In genomic region chr7:34438436-34438835, GRCh38 we compare ENCODE assay signal across 18 cellular contexts.
DNase-seq lines count a peak whose midpoint lies in the region; ATAC-seq and TF ChIP-seq lines count a peak whose summit lies in the region.
"Had no signal": no experiment of that assay in that cellular context is flagged by ENCODE, and none has a peak within 500 bp of the region (broad histone marks: within the 10 kb centered on the region; RNA-seq: fewer than 3 reads in every experiment).

No MANE protein-coding gene starts in this region.

- H3K4me3 ChIP-seq in breast epithelium, result no peak overlapping the region

- TF ChIP-seq POLR2A in breast epithelium (IDR thresholded peaks at IDR 0.05), result no peak

- no peaks in the 10 kb centered on the region for H3K27me3 ChIP-seq in breast epithelium

- no peak overlapping the region for H3K4me3 Mint-ChIP-seq in MCF 10A (ENCODE audit: unreplicated experiment)
- H3K4me3 Mint-ChIP-seq: CD4-positive, alpha-beta T cell; H9; T-helper 1 cell treated with Interleukin-12 subunit alpha and Interleukin-12 subunit beta and Interleukin-4 antibody, amounts not matched to agents 30 μg/mL and 1 μg/mL, for 36 hours had no signal

- no peak for DNase-seq in MCF 10A (ENCODE audit: unreplicated experiment)
- no peak for DNase-seq in breast epithelium (ENCODE audit: low spot score in 2 of 2)
- DNase-seq in KG1 (lab: John Stamatoyannopoulos, UW), result peak; percentile 1
- peak; percentile 11 for DNase-seq in OCI-M1 (lab: John Stamatoyannopoulos, UW)
- DNase-seq in NCI-H2171 (lab: John Stamatoyannopoulos, UW), result no peak
- no peak for DNase-seq in NCI-H146 (lab: John Stamatoyannopoulos, UW)
- DNase-seq: Caco-2; CD4-positive, alpha-beta T cell; DMS153; H9; NCI-H1417 treated with DMSO at 0.1 percent for 48 hours; NCI-H2029; NCI-H2171 treated with DMSO at 0.1 percent for 48 hours; NCI-H446; NCI-H69 had no signal

- H3K9me3 Mint-ChIP-seq in MCF 10A (ENCODE audit: unreplicated experiment), result peaks cover 7% of the 10 kb centered on the region

- H3K4me1 ChIP-seq in breast epithelium, result no peaks in the 10 kb centered on the region
- H3K4me1 ChIP-seq: Caco-2 had no signal

- TF ChIP-seq CTCF in MCF 10A (IDR thresholded peaks at IDR 0.05; ENCODE audit: unreplicated experiment) (no peak), breast epithelium (IDR thresholded peaks at IDR 0.05) (no peak)

- H3K9me3 ChIP-seq in breast epithelium, result no peaks in the 10 kb centered on the region
- H3K9me3 ChIP-seq: Caco-2 had no signal

- H3K4me1 Mint-ChIP-seq in MCF 10A (ENCODE audit: insufficient read depth, unreplicated experiment), result no peaks in the 10 kb centered on the region
- H3K4me1 Mint-ChIP-seq: H9 had no signal

- no TSS peak for BruUV-seq in MCF 10A (replicated peaks; lab: Mats Ljungman, UMichigan)

- POLR2A ChIA-PET in MCF 10A (lab: Yijun Ruan, JAX), result no interaction called here

- H3K27me3 Mint-ChIP-seq in MCF 10A (ENCODE audit: insufficient read depth, unreplicated experiment), result no peaks in the 10 kb centered on the region
- H3K27me3 Mint-ChIP-seq: CD4-positive, alpha-beta T cell had no signal

- no peaks in the 10 kb centered on the region for H3K36me3 ChIP-seq in breast epithelium

- no peak overlapping the region for H3K27ac ChIP-seq in breast epithelium

- intact Hi-C loops in MCF 10A (cut with micrococcal nuclease) (no loop called here), breast epithelium (cut with DNase I; ENCODE audit: low total_unique reads) (no loop called here)

- CTCF ChIA-PET in MCF 10A (lab: Yijun Ruan, JAX), result interaction anchor here (1.0 to 1.2 kb wide), 3 partner anchors 8 to 39 kb away, joined by 4 to 5 read pairs (median 5); no protein-coding TSS in a partner anchor

- no peaks in the 10 kb centered on the region for H3K36me3 Mint-ChIP-seq in MCF 10A (ENCODE audit: insufficient read depth, unreplicated experiment)

- H3K27ac Mint-ChIP-seq in MCF 10A (ENCODE audit: low read depth, unreplicated experiment), result peak overlapping the region; percentile 27
- H3K27ac Mint-ChIP-seq: CD4-positive, alpha-beta T cell; T-helper 1 cell treated with Interleukin-12 subunit alpha and Interleukin-12 subunit beta and Interleukin-4 antibody, amounts not matched to agents 30 μg/mL and 1 μg/mL, for 36 hours had no signal

- ATAC-seq in GM19395 (IDR thresholded peaks at IDR 0.05; ENCODE audit: unreplicated experiment) (no peak), GM18498 (IDR thresholded peaks at IDR 0.05; ENCODE audit: unreplicated experiment) (no peak)

Comparison
In these comparisons a context has a peak if more than half of its experiments do, and no peak if none do; other contexts are left out.
1. DNase-seq: peak in KG1 (single experiment) and OCI-M1 (single experiment); none in MCF 10A (single experiment), breast epithelium (0 of 2), NCI-H2171 (single experiment) and NCI-H146 (single experiment).